In genomic region chr9:122912964-122913673, GRCh38 we compare ENCODE assay signal across 1 cellular context.
TF ChIP-seq lines count a peak whose summit lies in the region.

ZBTB6 (minus strand) TSS chr9:122913323; CDS start chr9:122912072, 1,251 bp downstream.

TF ChIP-seq in HepG2, 621 proteins besides CTCF, POLR2A, EP300 and RAD21 (continued from another document and continues in another):
- TF ChIP-seq MXD3 (CRISPR knock-in tag; IDR thresholded peaks at IDR 0.05) (no peak), NCOA1 (CRISPR knock-in tag; IDR thresholded peaks at IDR 0.05) (no peak), MAZ (IDR thresholded peaks at IDR 0.05; ENCODE audit: borderline replicate concordance, low read depth, low read length) (no peak), MAZ (CRISPR knock-in tag; IDR thresholded peaks at IDR 0.05; ENCODE audit: low read depth) (peak; percentile 65; the same call in 1 of the 2 replicates), BRF2 (CRISPR knock-in tag; IDR thresholded peaks at IDR 0.05) (peak; percentile 34; the same call in 1 of the 2 replicates), ZNF343 (CRISPR knock-in tag; IDR thresholded peaks at IDR 0.05) (no peak), RFXAP (CRISPR knock-in tag; IDR thresholded peaks at IDR 0.05; ENCODE audit: borderline replicate concordance) (peak; percentile 21; the same call in 1 of the 2 replicates), ZBTB33 (CRISPR knock-in tag; IDR thresholded peaks at IDR 0.05) (no peak), FLYWCH1 (CRISPR knock-in tag; IDR thresholded peaks at IDR 0.05) (no peak), MBD4 (IDR thresholded peaks at IDR 0.05; ENCODE audit: borderline replicate concordance, low read length) (no peak), ZNF451 (CRISPR knock-in tag; IDR thresholded peaks at IDR 0.05) (0 out of 2 replicates have a peak, but pooled peaks have one; percentile 31), ARID2 (CRISPR knock-in tag; IDR thresholded peaks at IDR 0.05; ENCODE audit: borderline replicate concordance) (no peak), RELA (CRISPR knock-in tag; IDR thresholded peaks at IDR 0.05) (no peak), ZNF746 (CRISPR knock-in tag; IDR thresholded peaks at IDR 0.05) (no peak), ZNF30 (CRISPR knock-in tag; IDR thresholded peaks at IDR 0.05) (no peak), EEA1 (CRISPR knock-in tag; IDR thresholded peaks at IDR 0.05; ENCODE audit: borderline replicate concordance) (no peak), SALL1 (CRISPR knock-in tag; IDR thresholded peaks at IDR 0.05) (peak; percentile 64; the same call in 1 of the 2 replicates), ZNF549 (CRISPR knock-in tag; IDR thresholded peaks at IDR 0.05) (no peak), SRSF4 (IDR thresholded peaks at IDR 0.05; ENCODE audit: low read depth, low read length, poor library complexity, severe bottlenecking) (no peak), SATB2 (CRISPR knock-in tag; IDR thresholded peaks at IDR 0.05) (0 out of 2 replicates have a peak, but pooled peaks have one; percentile 35), ZNF878 (CRISPR knock-in tag; IDR thresholded peaks at IDR 0.05) (0 out of 2 replicates have a peak, but pooled peaks have one; percentile 71), SNRNP70 (IDR thresholded peaks at IDR 0.05; ENCODE audit: low read depth, low read length) (no peak), ZNF572 (CRISPR knock-in tag; IDR thresholded peaks at IDR 0.05) (no peak), ZNF574 (CRISPR knock-in tag; IDR thresholded peaks at IDR 0.05) (peak; percentile 89), CBX5 (CRISPR knock-in tag; IDR thresholded peaks at IDR 0.05; ENCODE audit: borderline replicate concordance) (peak; percentile 59; the same call in 1 of the 2 replicates), CHD2 (IDR thresholded peaks at IDR 0.05; ENCODE audit: low read depth, low read length) (peak; percentile 84), MTERF4 (CRISPR knock-in tag; IDR thresholded peaks at IDR 0.05) (no peak), PAF1 (CRISPR knock-in tag; IDR thresholded peaks at IDR 0.05) (no peak), FOSL1 (CRISPR knock-in tag; IDR thresholded peaks at IDR 0.05; ENCODE audit: borderline replicate concordance) (no peak), RAD51 (IDR thresholded peaks at IDR 0.05; ENCODE audit: borderline replicate concordance) (no peak), YY1 (IDR thresholded peaks at IDR 0.05; ENCODE audit: insufficient read depth, insufficient replicate concordance, low read depth, low read length) (peak; percentile 9), ZNF567 (CRISPR knock-in tag; IDR thresholded peaks at IDR 0.05; ENCODE audit: borderline replicate concordance) (no peak), ZNF512 (CRISPR knock-in tag; IDR thresholded peaks at IDR 0.05) (no peak), ZNF350 (CRISPR knock-in tag; IDR thresholded peaks at IDR 0.05; ENCODE audit: borderline replicate concordance, low read depth) (peak; percentile 69; the same call in 1 of the 2 replicates), TEAD2 (CRISPR knock-in tag; IDR thresholded peaks at IDR 0.05) (no peak), ETV5 (CRISPR knock-in tag; IDR thresholded peaks at IDR 0.05; ENCODE audit: borderline replicate concordance) (peak; percentile 80), ZNF3 (CRISPR knock-in tag; IDR thresholded peaks at IDR 0.05) (no peak), MLX (CRISPR knock-in tag; IDR thresholded peaks at IDR 0.05) (0 out of 2 replicates have a peak, but pooled peaks have one; percentile 11), ZNF503 (CRISPR knock-in tag; IDR thresholded peaks at IDR 0.05) (no peak), ZNF775 (CRISPR knock-in tag; IDR thresholded peaks at IDR 0.05; ENCODE audit: borderline replicate concordance) (no peak), CEBPZ (IDR thresholded peaks at IDR 0.05; ENCODE audit: low read length) (no peak), AFF4 (CRISPR knock-in tag; IDR thresholded peaks at IDR 0.05) (no peak), NFKB2 (CRISPR knock-in tag; IDR thresholded peaks at IDR 0.05; ENCODE audit: borderline replicate concordance) (peak; percentile 52; the same call in 1 of the 2 replicates), ZFP36 (IDR thresholded peaks at IDR 0.05; ENCODE audit: borderline replicate concordance, low read depth, low read length, partially characterized antibody) (no peak), SYNCRIP (IDR thresholded peaks at IDR 0.05; ENCODE audit: insufficient read depth, low read depth, low read length) (no peak), ELF3 (CRISPR knock-in tag; IDR thresholded peaks at IDR 0.05) (peak; percentile 57; the same call in 1 of the 2 replicates)
